In the genomic region with DNA sequence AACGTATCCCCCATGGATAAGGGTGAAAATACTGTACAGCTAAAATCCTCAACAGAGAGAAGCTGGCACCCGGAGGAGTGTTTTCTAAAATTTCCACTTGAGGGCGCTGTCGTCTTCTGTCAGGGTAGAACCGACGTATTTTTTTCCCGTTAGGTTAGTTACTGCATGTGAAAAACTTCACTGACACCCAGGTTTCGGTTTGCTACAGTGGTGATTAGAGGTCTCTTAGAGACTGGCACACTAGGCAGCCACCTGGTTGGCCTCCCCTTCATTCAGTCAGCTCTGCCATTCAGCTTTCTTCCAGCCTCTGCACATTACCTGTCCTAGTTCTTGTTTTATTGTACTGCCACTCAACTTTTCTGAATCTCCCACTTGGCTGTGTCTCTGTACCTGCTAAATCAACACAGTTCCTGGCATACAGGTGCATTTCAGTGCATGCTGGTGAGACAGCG, we compare ENCODE assay signal across 8 cellular contexts. TPM values are rescaled to one million over a fixed set of nuclear protein-coding genes. Genes with fewer than 3 reads are reported as not detected.
DNase-seq lines count a peak whose midpoint lies in the region; ATAC-seq and TF ChIP-seq lines count a peak whose summit lies in the region.

No MANE protein-coding gene starts in this region.

- peak; percentile 66 for DNase-seq in SIG-M5 treated with dmso at 0.1 percent for 504 hours (lab: John Stamatoyannopoulos, UW; ENCODE audit: unreplicated experiment)
- DNase-seq in SIG-M5 (lab: John Stamatoyannopoulos, UW): no peak
- DNase-seq in Panc1 (ENCODE audit: low read depth, low spot score): no peak
- peak; percentile 75 to 77 for DNase-seq in activated T-cell treated with anti-CD3 and anti-CD28 coated beads, Interleukin-2, amount 50 U/mL, for 48 hours
- DNase-seq in fibroblast of pulmonary artery (ENCODE audit: low read depth): peak; percentile 75
- no peak for DNase-seq in osteocyte (ENCODE audit: extremely low spot score, unreplicated experiment)
- DNase-seq in transverse colon: peak; percentile 55

- intact Hi-C loops in Panc1 (cut with micrococcal nuclease; ENCODE audit: unreplicated experiment) (loop anchor here (1.0 to 5.0 kb wide), 2 partner anchors 196 to 300 kb away; no protein-coding TSS in a partner anchor), transverse colon (cut with DNase I; ENCODE audit: low total_unique reads) (loop anchor here (5.0 kb wide), 1 partner anchor 195 kb away; no protein-coding TSS in a partner anchor)

- H3K36me3 Mint-ChIP-seq in osteocyte (ENCODE audit: unreplicated experiment): no peaks in the 10 kb centered on the region

- TF ChIP-seq EP300 in transverse colon (IDR thresholded peaks at IDR 0.05; ENCODE audit: low read depth): no peak

- TF ChIP-seq POLR2A in transverse colon (IDR thresholded peaks at IDR 0.05): no peak

- H3K4me3 ChIP-seq in Panc1 (ENCODE audit: low read depth in 2 of 2, low read length in 2 of 2) (no peak overlapping the region), fibroblast of pulmonary artery (replicated peaks; ENCODE audit: low read depth, low read length) (no peak overlapping the region), transverse colon (no peak overlapping the region)

- H3K9me3 ChIP-seq in Panc1 (ENCODE audit: control insufficient read depth, insufficient read depth, low read depth, low read length): no peaks in the 10 kb centered on the region
- H3K9me3 ChIP-seq in transverse colon: no peaks in the 10 kb centered on the region

- no TSS peak for BruUV-seq in Panc1 (replicated peaks; lab: Mats Ljungman, UMichigan)

- peak; percentile 56 for ATAC-seq in HG03521 (IDR thresholded peaks at IDR 0.05; ENCODE audit: unreplicated experiment)
- peak; percentile 70; the same call in 1 of the 2 replicates for ATAC-seq in Panc1

- H3K27ac ChIP-seq in Panc1 (ENCODE audit: low read length) (no peak overlapping the region), transverse colon (no peak overlapping the region)

- H3K4me1 Mint-ChIP-seq in osteocyte (ENCODE audit: unreplicated experiment): peaks cover 2% of the 10 kb centered on the region

- H3K27ac Mint-ChIP-seq in osteocyte (ENCODE audit: unreplicated experiment): no peak overlapping the region

- H3K9me3 Mint-ChIP-seq in osteocyte (ENCODE audit: unreplicated experiment): no peaks in the 10 kb centered on the region

- no peaks in the 10 kb centered on the region for H3K4me1 ChIP-seq in Panc1 (ENCODE audit: control insufficient read depth, insufficient read depth, low read length)
- peaks cover 0 to 6% (median 0%) of the 10 kb centered on the region in 4 donors for H3K4me1 ChIP-seq in transverse colon

- TF ChIP-seq CTCF in Panc1 (IDR thresholded peaks at IDR 0.05) (peak; percentile 79), fibroblast of pulmonary artery (IDR thresholded peaks at IDR 0.05; ENCODE audit: low read length, missing control alignments) (peak; percentile 76), osteocyte (IDR thresholded peaks at IDR 0.05) (peak; percentile 78), transverse colon (IDR thresholded peaks at IDR 0.05) (peak; percentile 60 to 74 (median 68))

- WGBS in transverse colon (ENCODE audit: low coverage in 1 of 2), 2 donors: 11 to 18% methylated on average over 4 to 9 of the region's 9 CpGs

- peaks cover 61% of the 10 kb centered on the region for H3K27me3 Mint-ChIP-seq in osteocyte (ENCODE audit: unreplicated experiment)

- POLR2A ChIA-PET in Panc1 (lab: Charles Lee): no interaction called here

- H3K4me3 Mint-ChIP-seq in osteocyte (ENCODE audit: unreplicated experiment): no peak overlapping the region

- H3K36me3 ChIP-seq in Panc1 (ENCODE audit: control insufficient read depth, insufficient read depth, low read length) (no peaks in the 10 kb centered on the region), transverse colon (no peaks in the 10 kb centered on the region)

- H3K27me3 ChIP-seq in Panc1 (ENCODE audit: control insufficient read depth, insufficient read depth, low read length) (no peaks in the 10 kb centered on the region; the same call in 1 of the 2 replicates), transverse colon (peaks cover 26% of the 10 kb centered on the region)

- CTCF ChIA-PET in Panc1 (lab: Charles Lee): interaction anchor here (1.0 to 2.2 kb wide), 2 partner anchors 196 to 297 kb away, joined by 3 to 15 read pairs; no protein-coding TSS in a partner anchor

- in situ Hi-C loops in Panc1 (cut with HindIII; ENCODE audit: low pct_unique_long_range_greater_than_20kb, low sequenced_read_pairs): no loop called here
- in situ Hi-C loops in transverse colon (cut with MboI; ENCODE audit: low pct_ligation_motif_present in 1 of 4, low pct_unique_long_range_greater_than_20kb in 1 of 4, low sequenced_read_pairs in 3 of 4): loop anchor here in 3 of 4 donors (5.0 to 25.0 kb wide), 3 partner anchors 195 to 640 kb away; a partner anchor contains a TSS

RNA-seq across cellular contexts. Expression of a gene that starts 18.4 kb away (rescaled TPM):
- total RNA-seq in Panc1 (2021; ENCODE audit: unreplicated experiment) (not detected), osteocyte (not detected in 2 replicates), transverse colon (1 to 10 TPM in 3 of 4 donors, not detected in 1; 1.4 to 2.2 (median 1.9) TPM)
- polyA plus RNA-seq in Panc1 (2012; ENCODE audit: insufficient read length): not detected

Comparison
In these comparisons a context has a peak if more than half of its experiments do, and no peak if none do; other contexts are left out.
1. DNase-seq: peak in SIG-M5 treated with dmso at 0.1 percent for 504 hours (single experiment), activated T-cell treated with anti-CD3 and anti-CD28 coated beads, Interleukin-2, amount 50 U/mL, for 48 hours (2 of 2), fibroblast of pulmonary artery (single experiment) and transverse colon (single experiment); none in SIG-M5 (single experiment), Panc1 (single experiment) and osteocyte (single experiment).
2. Peak in every context shown above with its lines, with median percentiles within 50 percentile points of each other: CTCF ChIP-seq.